ENCODE assay signal across 24 cellular contexts in genomic region chr4:8073206-8073863, GRCh38.
DNase-seq lines count a peak whose midpoint lies in the region; ATAC-seq, FAIRE-seq and TF ChIP-seq lines count a peak whose summit lies in the region.
"Had no signal": no experiment of that assay in that cellular context is flagged by ENCODE, and none has a peak within 500 bp of the region (broad histone marks: within the 10 kb centered on the region; RNA-seq: fewer than 3 reads in every experiment).

No MANE protein-coding gene starts in this region.

- 0 out of 2 replicates have a peak overlapping the region, but pooled peaks have one; percentile 88 for H3K4me2 ChIP-seq in BLaER1
- H3K4me2 ChIP-seq: GM23338 had no signal

- H3K4me1 ChIP-seq in BLaER1 (peaks cover 70% of the 10 kb centered on the region), kidney (ENCODE audit: control insufficient read depth in 1 of 2, insufficient read depth in 1 of 2, low read depth in 1 of 2, low read length in 2 of 2) (no peaks in the 10 kb centered on the region), gastrocnemius medialis (peaks cover 14 to 24% of the 10 kb centered on the region in 2 donors)
- H3K4me1 ChIP-seq: Caco-2 had no signal

- FAIRE-seq in kidney (lab: Jason Lieb, UNC), result no peak
- FAIRE-seq in frontal cortex (lab: Jason Lieb, UNC), result no peak
- FAIRE-seq: A204.1, GM12878 had no signal

- TF ChIP-seq POLR2A in gastrocnemius medialis (IDR thresholded peaks at IDR 0.05), result no peak

- DNase-seq in kidney, result peak; percentile 51
- DNase-seq in gastrocnemius medialis, result no peak
- DNase-seq in frontal cortex (ENCODE audit: low spot score in 2 of 2), result no peak
- no peak for DNase-seq in NCI-H1930 (lab: John Stamatoyannopoulos, UW)
- DNase-seq: Caco-2; CD4-positive, alpha-beta memory T cell; DMS 273 treated with DMSO at 0.1 percent for 48 hours; DMS79 treated with DMSO at 0.1 percent for 48 hours; Karpas-422; NCI-H1694; NCI-H2081 treated with DMSO at 0.1 percent for 48 hours; NCI-H2171 treated with DMSO at 0.1 percent for 48 hours; NCI-H446; NCI-H526 treated with DMSO at 0.1 percent for 48 hours; OCI-M1; Right ventricle myocardium superior had no signal

- no peak overlapping the region for H3K27ac ChIP-seq in BLaER1
- no peak overlapping the region for H3K27ac ChIP-seq in kidney (ENCODE audit: low read depth in 2 of 2, low read length in 2 of 2)
- peak overlapping the region; percentile 89 to 95 (median 92) for H3K27ac ChIP-seq in gastrocnemius medialis
- H3K27ac ChIP-seq: SK-N-MC had no signal

- no peak overlapping the region for H3K9ac ChIP-seq in BLaER1
- no peak overlapping the region for H3K9ac ChIP-seq in kidney (ENCODE audit: low read length in 2 of 2)

- TF ChIP-seq CTCF in kidney (IDR thresholded peaks at IDR 0.05; ENCODE audit: borderline replicate concordance, extremely low read depth, insufficient read depth) (no peak), gastrocnemius medialis (IDR thresholded peaks at IDR 0.05 in 4 of 5, conservative IDR thresholded peaks at IDR 0.05 in 1 of 5) (no peak)

- H3K36me3 ChIP-seq in BLaER1, result no peaks in the 10 kb centered on the region
- H3K36me3 ChIP-seq in kidney (ENCODE audit: control insufficient read depth in 1 of 2, insufficient read depth in 2 of 2, low read length in 2 of 2), result no peaks in the 10 kb centered on the region
- H3K36me3 ChIP-seq in gastrocnemius medialis, result peaks cover 0 to 53% of the 10 kb centered on the region in 2 donors

- H4K20me1 ChIP-seq in BLaER1, result no peaks in the 10 kb centered on the region

- ATAC-seq in SK-N-SH treated with all-trans-retinoic acid at 6 μM for 48 hours, result peak; percentile 22; the same call in 1 of the 3 replicates
- ATAC-seq in gastrocnemius medialis, result no peak
- ATAC-seq in GM18873 (IDR thresholded peaks at IDR 0.05; ENCODE audit: low FRiP score, unreplicated experiment), result no peak
- ATAC-seq: GM12878, GM23338, HCT116 had no signal

- no peak overlapping the region for H3K4me3 ChIP-seq in BLaER1
- H3K4me3 ChIP-seq in kidney (ENCODE audit: low read length in 2 of 2), result no peak overlapping the region
- H3K4me3 ChIP-seq in gastrocnemius medialis, result no peak overlapping the region
- H3K4me3 ChIP-seq: GM12878, GM23338, SK-N-MC had no signal

- H3K9me3 ChIP-seq in BLaER1 (no peaks in the 10 kb centered on the region), kidney (ENCODE audit: control insufficient read depth in 1 of 2, low read length in 2 of 2) (no peaks in the 10 kb centered on the region), gastrocnemius medialis (no peaks in the 10 kb centered on the region)
- H3K9me3 ChIP-seq: Caco-2 had no signal

- H3K27me3 ChIP-seq in BLaER1 (no peaks in the 10 kb centered on the region), gastrocnemius medialis (no peaks in the 10 kb centered on the region)

- in situ Hi-C loops in gastrocnemius medialis (cut with MboI; ENCODE audit: low sequenced_read_pairs in 4 of 4), result no loop called here

- intact Hi-C loops in kidney (cut with DNase I), result no loop called here
- intact Hi-C loops in gastrocnemius medialis (cut with DNase I; ENCODE audit: low total_unique reads), result no loop called here

TF ChIP-seq in SK-N-SH treated with all-trans-retinoic acid at 6 μM for 48 hours, 23 proteins besides CTCF, POLR2A, EP300 and RAD21:
- TF ChIP-seq ZNF565 (CRISPR knock-in tag; conservative IDR thresholded peaks at IDR 0.05; ENCODE audit: low read depth) (no peak), ARNTL (CRISPR knock-in tag; IDR thresholded peaks at IDR 0.05; ENCODE audit: borderline replicate concordance, low read depth) (no peak), ZFP3 (CRISPR knock-in tag; IDR thresholded peaks at IDR 0.05) (no peak), GLIS3 (CRISPR knock-in tag; IDR thresholded peaks at IDR 0.05) (no peak), ZFP30 (CRISPR knock-in tag; IDR thresholded peaks at IDR 0.05) (no peak), ZC3H10 (CRISPR knock-in tag; IDR thresholded peaks at IDR 0.05) (no peak), SNAI2 (CRISPR knock-in tag; IDR thresholded peaks at IDR 0.05) (no peak), PPARA (CRISPR knock-in tag; IDR thresholded peaks at IDR 0.05; ENCODE audit: borderline replicate concordance) (no peak), ISL1 (CRISPR knock-in tag; IDR thresholded peaks at IDR 0.05) (no peak), OSR1 (CRISPR knock-in tag; IDR thresholded peaks at IDR 0.05) (no peak), RARB (CRISPR knock-in tag; IDR thresholded peaks at IDR 0.05) (no peak), CSDC2 (CRISPR knock-in tag; IDR thresholded peaks at IDR 0.05) (no peak), TCF4 (CRISPR knock-in tag; IDR thresholded peaks at IDR 0.05; ENCODE audit: borderline replicate concordance) (no peak)
- TF ChIP-seq, protein P1, sequence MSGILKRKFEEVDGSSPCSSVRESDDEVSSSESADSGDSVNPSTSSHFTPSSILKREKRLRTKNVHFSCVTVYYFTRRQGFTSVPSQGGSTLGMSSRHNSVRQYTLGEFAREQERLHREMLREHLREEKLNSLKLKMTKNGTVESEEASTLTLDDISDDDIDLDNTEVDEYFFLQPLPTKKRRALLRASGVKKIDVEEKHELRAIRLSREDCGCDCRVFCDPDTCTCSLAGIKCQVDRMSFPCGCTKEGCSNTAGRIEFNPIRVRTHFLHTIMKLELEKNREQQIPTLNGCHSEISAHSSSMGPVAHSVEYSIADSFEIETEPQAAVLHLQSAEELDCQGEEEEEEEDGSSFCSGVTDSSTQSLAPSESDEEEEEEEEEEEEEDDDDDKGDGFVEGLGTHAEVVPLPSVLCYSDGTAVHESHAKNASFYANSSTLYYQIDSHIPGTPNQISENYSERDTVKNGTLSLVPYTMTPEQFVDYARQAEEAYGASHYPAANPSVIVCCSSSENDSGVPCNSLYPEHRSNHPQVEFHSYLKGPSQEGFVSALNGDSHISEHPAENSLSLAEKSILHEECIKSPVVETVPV (CRISPR knock-in tag; IDR thresholded peaks at IDR 0.05), result no peak
- TF ChIP-seq, protein P2, sequence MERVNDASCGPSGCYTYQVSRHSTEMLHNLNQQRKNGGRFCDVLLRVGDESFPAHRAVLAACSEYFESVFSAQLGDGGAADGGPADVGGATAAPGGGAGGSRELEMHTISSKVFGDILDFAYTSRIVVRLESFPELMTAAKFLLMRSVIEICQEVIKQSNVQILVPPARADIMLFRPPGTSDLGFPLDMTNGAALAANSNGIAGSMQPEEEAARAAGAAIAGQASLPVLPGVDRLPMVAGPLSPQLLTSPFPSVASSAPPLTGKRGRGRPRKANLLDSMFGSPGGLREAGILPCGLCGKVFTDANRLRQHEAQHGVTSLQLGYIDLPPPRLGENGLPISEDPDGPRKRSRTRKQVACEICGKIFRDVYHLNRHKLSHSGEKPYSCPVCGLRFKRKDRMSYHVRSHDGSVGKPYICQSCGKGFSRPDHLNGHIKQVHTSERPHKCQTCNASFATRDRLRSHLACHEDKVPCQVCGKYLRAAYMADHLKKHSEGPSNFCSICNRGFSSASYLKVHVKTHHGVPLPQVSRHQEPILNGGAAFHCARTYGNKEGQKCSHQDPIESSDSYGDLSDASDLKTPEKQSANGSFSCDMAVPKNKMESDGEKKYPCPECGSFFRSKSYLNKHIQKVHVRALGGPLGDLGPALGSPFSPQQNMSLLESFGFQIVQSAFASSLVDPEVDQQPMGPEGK (CRISPR knock-in tag; IDR thresholded peaks at IDR 0.05; ENCODE audit: borderline replicate concordance), result no peak

Comparison
In these comparisons a context has a peak if more than half of its experiments do, and no peak if none do; other contexts are left out.
1. H3K27ac ChIP-seq: peak in gastrocnemius medialis (4 of 4); none in BLaER1 (single experiment) and kidney (0 of 2).